In the genomic region with DNA sequence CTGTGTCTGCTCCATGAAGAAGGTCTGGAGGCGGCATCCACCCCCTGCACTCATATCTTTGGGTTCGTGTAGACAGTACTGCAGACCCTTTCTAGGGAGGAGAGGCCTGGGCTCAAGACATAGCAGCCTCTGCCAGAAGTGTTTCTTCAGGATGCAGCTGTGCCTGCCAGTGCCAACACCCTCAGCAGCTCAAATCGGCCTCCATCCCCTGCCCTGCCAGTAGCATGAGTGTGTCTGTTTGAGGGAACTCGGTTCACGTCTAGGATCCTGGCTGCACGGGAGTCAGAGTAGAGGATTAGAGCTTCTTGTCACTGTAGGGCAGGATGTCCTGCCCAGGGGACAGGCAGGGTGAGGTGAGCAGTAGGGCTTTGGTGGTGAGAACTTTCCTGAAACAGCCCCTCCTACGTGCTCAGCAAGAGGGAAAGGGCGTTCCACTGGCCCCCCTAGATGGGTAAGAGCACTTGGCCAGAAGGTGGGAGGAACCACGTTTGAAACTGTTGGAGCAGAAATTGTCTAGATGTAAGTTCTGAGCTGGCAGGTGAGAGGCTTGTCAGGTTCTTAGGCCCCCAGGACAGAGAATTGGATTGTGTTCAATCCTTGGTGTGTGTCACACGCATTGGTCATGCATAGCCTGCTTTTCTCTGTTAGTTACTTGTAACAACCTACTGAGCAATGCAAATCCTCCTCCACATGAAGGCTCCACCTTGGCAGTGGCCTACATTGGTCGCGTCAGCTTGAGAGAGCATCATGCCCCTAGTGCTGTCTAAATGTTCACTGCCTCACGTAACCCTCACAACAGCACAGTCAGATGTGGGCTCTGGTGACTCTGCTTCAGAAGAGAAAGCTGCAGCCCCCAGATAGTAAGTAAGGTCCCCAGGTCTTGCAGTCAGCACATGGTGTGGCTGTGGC, we compare ENCODE assay signal across 16 cellular contexts. TPM values are rescaled to one million over a fixed set of nuclear protein-coding genes. Genes with fewer than 3 reads are reported as not detected.
A peak's percentile ranks its signal among the peaks of the same experiment; 100 is the strongest.
DNase-seq lines count a peak whose midpoint lies in the region; ATAC-seq and TF ChIP-seq lines count a peak whose summit lies in the region.
"Had no signal": no experiment of that assay in that cellular context is flagged by ENCODE, and none has a peak within 500 bp of the region (broad histone marks: within the 10 kb centered on the region; RNA-seq: fewer than 3 reads in every experiment).

No MANE protein-coding gene starts in this region.

- no peak for DNase-seq in activated T-cell treated with anti-CD3 and anti-CD28 coated beads, Interleukin-2, amount 50 U/mL, for 24 hours
- DNase-seq in activated T-cell treated with anti-CD3 and anti-CD28 coated beads, Interleukin-2, amount 50 U/mL, for 1 hour: no peak
- DNase-seq in T-helper 17 cell (no peak), glutamatergic neuron (no peak), NCI-H1694 treated with DMSO at 0.1 percent for 48 hours (lab: John Stamatoyannopoulos, UW) (no peak), mucosa of descending colon (no peak)
- no peak for DNase-seq in stimulated activated naive CD8-positive, alpha-beta T cell treated with anti-CD3 and anti-CD28 coated beads, Interleukin-15, amount 100 ng/mL, for 72 hours
- DNase-seq: mammary epithelial cell; MV-4-11; NCI-H2029; stimulated activated naive CD4-positive, alpha-beta T cell; upper lobe of right lung had no signal

- TF ChIP-seq CTCF in glutamatergic neuron (IDR thresholded peaks at IDR 0.05; ENCODE audit: partially characterized antibody, unreplicated experiment) (no peak), mucosa of descending colon (IDR thresholded peaks at IDR 0.05) (no peak)

- no peak for ATAC-seq in T-helper 17 cell
- no peak for ATAC-seq in stimulated activated naive CD8-positive, alpha-beta T cell treated with anti-CD3 and anti-CD28 coated beads, Interleukin-15, amount 100 ng/mL, for 72 hours
- ATAC-seq in GM19324 (IDR thresholded peaks at IDR 0.05; ENCODE audit: low FRiP score, unreplicated experiment): no peak
- ATAC-seq in mucosa of descending colon: no peak
- ATAC-seq: heart left ventricle, upper lobe of right lung had no signal

- H3K36me3 Mint-ChIP-seq in activated T-cell treated with anti-CD3 and anti-CD28 coated beads, Interleukin-2, amount 50 U/mL, for 24 hours (ENCODE audit: low read depth): peaks cover 91% of the 10 kb centered on the region
- H3K36me3 Mint-ChIP-seq in T-helper 17 cell (ENCODE audit: low read depth) (peaks cover 5% of the 10 kb centered on the region), glutamatergic neuron (ENCODE audit: unreplicated experiment) (peaks cover 4% of the 10 kb centered on the region)

- no peak overlapping the region for H3K4me3 Mint-ChIP-seq in activated T-cell treated with anti-CD3 and anti-CD28 coated beads, Interleukin-2, amount 50 U/mL, for 24 hours
- H3K4me3 Mint-ChIP-seq in T-helper 17 cell (no peak overlapping the region), glutamatergic neuron (ENCODE audit: unreplicated experiment) (no peak overlapping the region)
- no peak overlapping the region for H3K4me3 Mint-ChIP-seq in stimulated activated naive CD8-positive, alpha-beta T cell treated with anti-CD3 and anti-CD28 coated beads, Interleukin-15, amount 100 ng/mL, for 72 hours
- H3K4me3 Mint-ChIP-seq: activated naive CD4-positive, alpha-beta T cell treated with anti-CD3 and anti-CD28 coated beads, Interleukin-2, amount 50 U/mL, for 24 hours; neural crest cell had no signal

- H3K27ac Mint-ChIP-seq in activated T-cell treated with anti-CD3 and anti-CD28 coated beads, Interleukin-2, amount 50 U/mL, for 24 hours: peak overlapping the region; percentile 67
- H3K27ac Mint-ChIP-seq in T-helper 17 cell: peak overlapping the region; percentile 11
- peak overlapping the region; percentile 43 for H3K27ac Mint-ChIP-seq in glutamatergic neuron (ENCODE audit: unreplicated experiment)
- peak overlapping the region; percentile 8 to 64 for H3K27ac Mint-ChIP-seq in stimulated activated naive CD8-positive, alpha-beta T cell treated with anti-CD3 and anti-CD28 coated beads, Interleukin-15, amount 100 ng/mL, for 72 hours
- H3K27ac Mint-ChIP-seq: activated naive CD4-positive, alpha-beta T cell treated with anti-CD3 and anti-CD28 coated beads, Interleukin-2, amount 50 U/mL, for 24 hours had no signal

- H3K9me3 ChIP-seq in T-helper 17 cell (ENCODE audit: control insufficient read depth, low read length, poor library complexity, severe bottlenecking) (no peaks in the 10 kb centered on the region), mucosa of descending colon (no peaks in the 10 kb centered on the region)
- H3K9me3 ChIP-seq: heart left ventricle, upper lobe of right lung had no signal

- peaks cover 6% of the 10 kb centered on the region for H3K4me1 Mint-ChIP-seq in activated T-cell treated with anti-CD3 and anti-CD28 coated beads, Interleukin-2, amount 50 U/mL, for 24 hours (ENCODE audit: low read depth)
- H3K4me1 Mint-ChIP-seq in T-helper 17 cell (peaks cover 12% of the 10 kb centered on the region), glutamatergic neuron (ENCODE audit: low read depth, unreplicated experiment) (peaks cover 4% of the 10 kb centered on the region)
- H3K4me1 Mint-ChIP-seq in stimulated activated naive CD8-positive, alpha-beta T cell treated with anti-CD3 and anti-CD28 coated beads, Interleukin-15, amount 100 ng/mL, for 72 hours: peaks cover 7% of the 10 kb centered on the region

- intact Hi-C loops in mucosa of descending colon (cut with DNase I, micrococcal nuclease): no loop called here

- H3K9me3 Mint-ChIP-seq in activated T-cell treated with anti-CD3 and anti-CD28 coated beads, Interleukin-2, amount 50 U/mL, for 24 hours: no peaks in the 10 kb centered on the region
- peaks cover 4% of the 10 kb centered on the region for H3K9me3 Mint-ChIP-seq in glutamatergic neuron (ENCODE audit: unreplicated experiment)
- H3K9me3 Mint-ChIP-seq in stimulated activated naive CD8-positive, alpha-beta T cell treated with anti-CD3 and anti-CD28 coated beads, Interleukin-15, amount 100 ng/mL, for 72 hours: no peaks in the 10 kb centered on the region
- H3K9me3 Mint-ChIP-seq: activated naive CD4-positive, alpha-beta T cell treated with anti-CD3 and anti-CD28 coated beads, Interleukin-2, amount 50 U/mL, for 24 hours; neural crest cell had no signal

- H3K27me3 Mint-ChIP-seq in activated T-cell treated with anti-CD3 and anti-CD28 coated beads, Interleukin-2, amount 50 U/mL, for 24 hours: no peaks in the 10 kb centered on the region
- H3K27me3 Mint-ChIP-seq in T-helper 17 cell: no peaks in the 10 kb centered on the region
- peaks cover 5% of the 10 kb centered on the region for H3K27me3 Mint-ChIP-seq in glutamatergic neuron (ENCODE audit: unreplicated experiment)
- H3K27me3 Mint-ChIP-seq in stimulated activated naive CD8-positive, alpha-beta T cell treated with anti-CD3 and anti-CD28 coated beads, Interleukin-15, amount 100 ng/mL, for 72 hours: no peaks in the 10 kb centered on the region
- H3K27me3 Mint-ChIP-seq: activated naive CD4-positive, alpha-beta T cell treated with anti-CD3 and anti-CD28 coated beads, Interleukin-2, amount 50 U/mL, for 24 hours had no signal

- H3K4me1 ChIP-seq in mucosa of descending colon (ENCODE audit: low read depth): no peaks in the 10 kb centered on the region
- H3K4me1 ChIP-seq: upper lobe of right lung had no signal

- H3K36me3 ChIP-seq in mucosa of descending colon (ENCODE audit: low read depth): peaks cover 5% of the 10 kb centered on the region

- no peak overlapping the region for H3K4me3 ChIP-seq in mucosa of descending colon
- H3K4me3 ChIP-seq: heart left ventricle, upper lobe of right lung had no signal

RNA-seq across cellular contexts. Expression of gene FAM193A, which starts 25.8 kb away (rescaled TPM):
- total RNA-seq in T-helper 17 cell (10 to 100 TPM; 34.8 to 39.8 TPM), glutamatergic neuron (ENCODE audit: unreplicated experiment) (56.1 TPM), mucosa of descending colon (10 to 100 TPM; 26.7 to 35.2 (median 28.6) TPM)

RNA-seq across cellular contexts. Expression of gene RNF4, which starts 41.7 kb away (rescaled TPM):
- total RNA-seq in T-helper 17 cell (100 to 1,000 TPM; 102 to 117 TPM), glutamatergic neuron (ENCODE audit: unreplicated experiment) (73.6 TPM), mucosa of descending colon (10 to 100 TPM; 48.0 to 55.1 (median 51.9) TPM)

Comparison
In these comparisons a context has a peak if more than half of its experiments do, and no peak if none do; other contexts are left out.
1. H3K27ac Mint-ChIP-seq: peak in every context shown above with its lines; median percentile 67 in activated T-cell treated with anti-CD3 and anti-CD28 coated beads, Interleukin-2, amount 50 U/mL, for 24 hours; 43 in glutamatergic neuron; 36 in stimulated activated naive CD8-positive, alpha-beta T cell treated with anti-CD3 and anti-CD28 coated beads, Interleukin-15, amount 100 ng/mL, for 72 hours; 11 in T-helper 17 cell.